ENCODE assay signal across 20 cellular contexts in genomic region chr7:46549892-46550639, GRCh38.
DNase-seq lines count a peak whose midpoint lies in the region; ATAC-seq, FAIRE-seq and TF ChIP-seq lines count a peak whose summit lies in the region.
"Had no signal": no experiment of that assay in that cellular context is flagged by ENCODE, and none has a peak within 500 bp of the region (broad histone marks: within the 10 kb centered on the region; RNA-seq: fewer than 3 reads in every experiment).

No MANE protein-coding gene starts in this region.

- FAIRE-seq in A549 (lab: Jason Lieb, UNC) (no peak), K562 (lab: Jason Lieb, UNC) (no peak), keratinocyte (lab: Jason Lieb, UNC) (peak; percentile 84)
- FAIRE-seq: G401.6 had no signal

- H3K27me3 ChIP-seq in K562 (ENCODE audit: control insufficient read depth in 2 of 2, insufficient read depth in 2 of 2, low read length in 2 of 2) = no peaks in the 10 kb centered on the region
- no peaks in the 10 kb centered on the region for H3K27me3 ChIP-seq in keratinocyte (ENCODE audit: control insufficient read depth, extremely low read depth, insufficient read depth, low read length)
- H3K27me3 ChIP-seq in neural cell (ENCODE audit: insufficient read depth, low read depth, low read length) = no peaks in the 10 kb centered on the region
- H3K27me3 ChIP-seq in psoas muscle (ENCODE audit: insufficient read depth in 3 of 3, low read length in 2 of 3) = no peaks in the 10 kb centered on the region
- H3K27me3 ChIP-seq: SJCRH30 had no signal

- H3K36me3 ChIP-seq in K562 (ENCODE audit: control insufficient read depth, insufficient read depth, low read length) (no peaks in the 10 kb centered on the region), keratinocyte (ENCODE audit: control insufficient read depth in 2 of 2, extremely low read depth in 1 of 2, insufficient read depth in 2 of 2, low read length in 2 of 2) (no peaks in the 10 kb centered on the region), neural cell (ENCODE audit: insufficient read depth, low read length) (no peaks in the 10 kb centered on the region), psoas muscle (ENCODE audit: insufficient read depth in 1 of 2, low read depth in 1 of 2) (no peaks in the 10 kb centered on the region)
- H3K36me3 ChIP-seq: SJCRH30 had no signal

- no peaks in the 10 kb centered on the region for H3K9me3 ChIP-seq in A549
- H3K9me3 ChIP-seq in K562 (replicated peaks; ENCODE audit: control insufficient read depth, insufficient read depth, low read depth, low read length) = 0 out of 2 replicates have a peak, but pooled peaks cover 2% of the 10 kb centered on the region
- H3K9me3 ChIP-seq in keratinocyte (ENCODE audit: control insufficient read depth, low read depth, low read length) = no peaks in the 10 kb centered on the region
- H3K9me3 ChIP-seq in neural cell (ENCODE audit: low read length) = no peaks in the 10 kb centered on the region
- no peaks in the 10 kb centered on the region for H3K9me3 ChIP-seq in psoas muscle
- H3K9me3 ChIP-seq: SJCRH30 had no signal

- H3K4me1 ChIP-seq in A549 (peaks cover 19% of the 10 kb centered on the region; the same call in 2 of the 3 replicates), K562 (replicated peaks in 1 of 2; ENCODE audit: control insufficient read depth in 2 of 2, insufficient read depth in 2 of 2, low read length in 2 of 2) (no peaks in the 10 kb centered on the region), keratinocyte (ENCODE audit: control insufficient read depth, extremely low read depth, insufficient read depth, low read length) (peaks cover 35% of the 10 kb centered on the region), psoas muscle (no peaks in the 10 kb centered on the region)

- no peak for TF ChIP-seq CTCF in A549 (IDR thresholded peaks at IDR 0.05)
- no peak for TF ChIP-seq CTCF in K562 (IDR thresholded peaks at IDR 0.05 in 2 of 3, conservative IDR thresholded peaks at IDR 0.05 in 1 of 3; ENCODE audit: insufficient read depth in 2 of 3, low read depth in 1 of 3, low read length in 3 of 3)
- no peak for TF ChIP-seq CTCF in keratinocyte (optimal IDR thresholded peaks at IDR 0.05 in 1 of 3, IDR thresholded peaks at IDR 0.05 in 1 of 3, conservative IDR thresholded peaks at IDR 0.05 in 1 of 3; ENCODE audit: extremely low read depth in 1 of 3, insufficient read depth in 2 of 3, low read length in 3 of 3)
- TF ChIP-seq CTCF in neural cell (IDR thresholded peaks at IDR 0.05; ENCODE audit: poor library complexity, severe bottlenecking) = no peak
- no peak for TF ChIP-seq CTCF in psoas muscle (IDR thresholded peaks at IDR 0.05)

- CTCF ChIA-PET in A549 (lab: Yijun Ruan, JAX) (no interaction called here), K562 (lab: Yijun Ruan, JAX; ENCODE audit: low intra/inter-chr PET ratio) (no interaction called here)

- H3K9ac ChIP-seq in K562 (ENCODE audit: insufficient read depth in 1 of 2, low read depth in 2 of 2, low read length in 2 of 2) = no peak overlapping the region
- H3K9ac ChIP-seq in keratinocyte (ENCODE audit: control insufficient read depth, extremely low read depth, insufficient read depth, low read length) = peak overlapping the region; percentile 29
- peak overlapping the region; percentile 11 for H3K9ac ChIP-seq in neural cell (ENCODE audit: low read length)

- no peaks in the 10 kb centered on the region for H3K79me2 ChIP-seq in K562 (ENCODE audit: control insufficient read depth, insufficient read depth, low read length)
- no peaks in the 10 kb centered on the region for H3K79me2 ChIP-seq in keratinocyte (ENCODE audit: control insufficient read depth, insufficient read depth, low read length)
- no peaks in the 10 kb centered on the region for H3K79me2 ChIP-seq in neural cell (replicated peaks; ENCODE audit: insufficient read depth, low read length)

- no peak for ATAC-seq in A549
- ATAC-seq in K562 = no peak
- no peak for ATAC-seq in psoas muscle
- no peak for ATAC-seq in GM21367 (IDR thresholded peaks at IDR 0.05; ENCODE audit: unreplicated experiment)
- ATAC-seq: GM23338 had no signal

- BruUV-seq in K562 (replicated peaks; lab: Mats Ljungman, UMichigan) = no TSS peak

- TF ChIP-seq POLR2A in A549 (IDR thresholded peaks at IDR 0.05; ENCODE audit: low read length) (no peak), K562 (conservative IDR thresholded peaks at IDR 0.05) (no peak)

- no peak for DNase-seq in A549 (ENCODE audit: low read depth in 1 of 2, low spot score in 1 of 2)
- no peak for DNase-seq in K562 (ENCODE audit: extremely low read depth in 1 of 4, low spot score in 3 of 4)
- no peak for DNase-seq in keratinocyte (ENCODE audit: low read depth, low spot score)
- DNase-seq in psoas muscle = no peak
- DNase-seq in retina = no peak
- DNase-seq in RKO (ENCODE audit: low spot score) = no peak
- DNase-seq: 8988T; CD4-positive, alpha-beta memory T cell; DND-41; Kasumi-1; NCI-H1930; NCI-H2171 treated with DMSO at 0.1 percent for 48 hours; NCI-H446 treated with DMSO at 0.1 percent for 48 hours; NK-92 treated with Interleukin-12 subunit alpha and Interleukin-12 subunit beta, amount 100 ng/mL, for 24 hours; RPMI8226; SJCRH30 had no signal

- TF ChIP-seq EP300 in A549 (IDR thresholded peaks at IDR 0.05) (no peak), K562 (IDR thresholded peaks at IDR 0.05; ENCODE audit: low read length) (no peak), neural cell (conservative IDR thresholded peaks at IDR 0.05; ENCODE audit: poor library complexity, severe bottlenecking) (no peak)

- no peak overlapping the region for H3K4me2 ChIP-seq in A549
- H3K4me2 ChIP-seq in K562 (ENCODE audit: insufficient read depth, low read length) = no peak overlapping the region
- H3K4me2 ChIP-seq in keratinocyte (ENCODE audit: control insufficient read depth, extremely low read depth, insufficient read depth, low read depth, low read length) = peak overlapping the region; percentile 59
- peak overlapping the region; percentile 16 for H3K4me2 ChIP-seq in neural cell (ENCODE audit: low read length)
- H3K4me2 ChIP-seq: GM23338 had no signal

- 47% methylated on average over 3 of the region's 3 CpGs for WGBS in A549 (ENCODE audit: missing lambda C conversion rate)
- 5% methylated on average over 3 of the region's 3 CpGs for WGBS in K562 (ENCODE audit: insufficient coverage, low coverage, missing lambda C conversion rate)
- WGBS in psoas muscle, 3 donors = 83 to 93% (median 85%) methylated on average over 3 of the region's 3 CpGs

- no peaks in the 10 kb centered on the region for H3K9me2 ChIP-seq in neural cell (ENCODE audit: insufficient read depth, low read length)

- in situ Hi-C loops in K562 (cut with MboI) = no loop called here

- H3K27ac ChIP-seq in A549 (0 out of 6 replicates have a peak overlapping the region, but pooled peaks of 1 of the 2 experiments have one; percentile 37), K562 (ENCODE audit: extremely low read depth, low read depth, low read length) (no peak overlapping the region), keratinocyte (ENCODE audit: control insufficient read depth, insufficient read depth, low read length) (peak overlapping the region; percentile 55), neural cell (ENCODE audit: low read length) (peak overlapping the region; percentile 55), psoas muscle (no peak overlapping the region)
- H3K27ac ChIP-seq: SJCRH30 had no signal

- dilution Hi-C loops in keratinocyte (cut with MboI; ENCODE audit: extremely low pct_ligation_motif_present, low sequenced_read_pairs) = no loop called here

- intact Hi-C loops in K562 (cut with micrococcal nuclease) = no loop called here
- intact Hi-C loops in psoas muscle (cut with DNase I) = no loop called here

- no peaks in the 10 kb centered on the region for H4K20me1 ChIP-seq in K562 (replicated peaks; ENCODE audit: control insufficient read depth, insufficient read depth, low read length)
- H4K20me1 ChIP-seq in keratinocyte (ENCODE audit: control insufficient read depth, extremely low read depth, insufficient read depth, low read length) = no peaks in the 10 kb centered on the region
- H4K20me1 ChIP-seq in neural cell (ENCODE audit: insufficient read depth) = no peaks in the 10 kb centered on the region

- H3K9me1 ChIP-seq in K562 (ENCODE audit: control insufficient read depth, insufficient read depth, low read length) = no peaks in the 10 kb centered on the region
- no peaks in the 10 kb centered on the region for H3K9me1 ChIP-seq in keratinocyte (ENCODE audit: control insufficient read depth, extremely low read depth, insufficient read depth, low read length)

- no peak overlapping the region for H3K4me3 ChIP-seq in A549
- no peak overlapping the region for H3K4me3 ChIP-seq in K562
- H3K4me3 ChIP-seq in keratinocyte (ENCODE audit: control insufficient read depth in 2 of 3, extremely low read depth in 1 of 3, insufficient read depth in 2 of 3, low read depth in 1 of 3, low read length in 3 of 3) = no peak overlapping the region
- H3K4me3 ChIP-seq in neural cell (ENCODE audit: low read length) = peak overlapping the region; percentile 26
- H3K4me3 ChIP-seq in psoas muscle = no peak overlapping the region
- H3K4me3 ChIP-seq: GM23338, SJCRH30 had no signal

- H2AFZ ChIP-seq in K562 (ENCODE audit: low read depth, low read length) (no peak overlapping the region), keratinocyte (ENCODE audit: control insufficient read depth, low read length) (peak overlapping the region; percentile 84), neural cell (ENCODE audit: low read depth, low read length) (no peak overlapping the region)
- H2AFZ ChIP-seq: GM23338 had no signal

- no peak for TF ChIP-seq RAD21 in A549 (conservative IDR thresholded peaks at IDR 0.05 in 1 of 2, IDR thresholded peaks at IDR 0.05 in 1 of 2)
- no peak for TF ChIP-seq RAD21 in K562 (CRISPR knock-in tag; conservative IDR thresholded peaks at IDR 0.05 in 1 of 2, IDR thresholded peaks at IDR 0.05 in 1 of 2)
- TF ChIP-seq RAD21 in neural cell (conservative IDR thresholded peaks at IDR 0.05) = no peak

- POLR2A ChIA-PET in A549 (lab: Yijun Ruan, JAX) = no interaction called here
- POLR2A ChIA-PET in K562 (lab: Yijun Ruan, JAX) = no interaction called here

- H3F3A ChIP-seq in neural cell (ENCODE audit: insufficient read depth, low read length, poor library complexity, severe bottlenecking) = no peaks in the 10 kb centered on the region

TF ChIP-seq in A549, 52 proteins besides CTCF, POLR2A, EP300 and RAD21 (continues in another document):
- peak; percentile 91 for TF ChIP-seq MAFK (IDR thresholded peaks at IDR 0.05; ENCODE audit: partially characterized antibody)
- TF ChIP-seq KDM1A (IDR thresholded peaks at IDR 0.05; ENCODE audit: low read depth) = no peak

TF ChIP-seq in K562, 482 proteins besides CTCF, POLR2A, EP300 and RAD21 (continues in another document):
- TF ChIP-seq MAFF (IDR thresholded peaks at IDR 0.05; ENCODE audit: low read length) = peak; percentile 44
- peak; percentile 25; the same call in 1 of the 2 replicates for TF ChIP-seq MAFK (IDR thresholded peaks at IDR 0.05; ENCODE audit: low read length)
- peak; percentile 32; the same call in 1 of the 2 replicates for TF ChIP-seq C11orf30 (IDR thresholded peaks at IDR 0.05; ENCODE audit: low read depth)

TF ChIP-seq in neural cell, 6 proteins besides CTCF, POLR2A, EP300 and RAD21 (continues in another document):
- TF ChIP-seq TAF1 (IDR thresholded peaks at IDR 0.05; ENCODE audit: low read depth) = no peak

Comparison
In these comparisons a context has a peak if more than half of its experiments do, and no peak if none do; other contexts are left out.
1. H3K27ac ChIP-seq: peak in keratinocyte (single experiment) and neural cell (single experiment); none in K562 (single experiment) and psoas muscle (single experiment).
2. H3K4me2 ChIP-seq: peak in keratinocyte (single experiment) and neural cell (single experiment); none in A549 (single experiment) and K562 (single experiment).
3. H3K9ac ChIP-seq: peak in keratinocyte (single experiment) and neural cell (single experiment); none in K562 (0 of 2).
4. Of the 35 proteins assayed by ChIP-seq in both K562 and A549: peak only in K562: none; only in A549: JUNB; in both: MAFK; in neither: 33.